10 cellular contexts compared by ENCODE assay signal in genomic region chr5:157730900-157731271, GRCh38. TPM values are rescaled to one million over a fixed set of nuclear protein-coding genes. Genes with fewer than 3 reads are reported as not detected.
DNase-seq lines count a peak whose midpoint lies in the region; ATAC-seq lines count a peak whose summit lies in the region.
"Had no signal": no experiment of that assay in that cellular context is flagged by ENCODE, and none has a peak within 500 bp of the region (broad histone marks: within the 10 kb centered on the region; RNA-seq: fewer than 3 reads in every experiment).

No MANE protein-coding gene starts in this region.

- H3K4me3 ChIP-seq in CD4-positive, CD25-positive, alpha-beta regulatory T cell (ENCODE audit: low read depth, low read length), result peak overlapping the region; percentile 93
- H3K4me3 ChIP-seq in neuron (ENCODE audit: low read length), result peak overlapping the region; percentile 70

- peaks cover 8% of the 10 kb centered on the region for H3K36me3 Mint-ChIP-seq in CD4-positive, CD25-positive, alpha-beta regulatory T cell
- peaks cover 19% of the 10 kb centered on the region for H3K36me3 Mint-ChIP-seq in effector memory CD8-positive, alpha-beta T cell (ENCODE audit: insufficient read depth)

- no peaks in the 10 kb centered on the region for H3K27me3 ChIP-seq in CD4-positive, CD25-positive, alpha-beta regulatory T cell (ENCODE audit: control insufficient read depth, insufficient read depth, low read length)
- H3K27me3 ChIP-seq in neuron (ENCODE audit: insufficient read depth, low read length), result no peaks in the 10 kb centered on the region

- no peak for ATAC-seq in CD4-positive, CD25-positive, alpha-beta regulatory T cell (ENCODE audit: low read depth in 2 of 2)
- ATAC-seq in effector memory CD8-positive, alpha-beta T cell (replicated peaks), result no peak

- peaks cover 7% of the 10 kb centered on the region for H3K36me3 ChIP-seq in CD4-positive, CD25-positive, alpha-beta regulatory T cell (ENCODE audit: control insufficient read depth, insufficient read depth, low read length)
- peaks cover 6% of the 10 kb centered on the region for H3K36me3 ChIP-seq in neuron (ENCODE audit: insufficient read depth, low read length)

- H3K27ac Mint-ChIP-seq in CD4-positive, CD25-positive, alpha-beta regulatory T cell, result peak overlapping the region; percentile 92 to 99 (median 98)
- H3K27ac Mint-ChIP-seq in effector memory CD8-positive, alpha-beta T cell, result peak overlapping the region; percentile 96

- H3K4me1 ChIP-seq in CD4-positive, CD25-positive, alpha-beta regulatory T cell (ENCODE audit: control insufficient read depth, insufficient read depth, low read length, poor library complexity, severe bottlenecking), result peaks cover 11% of the 10 kb centered on the region
- peaks cover 3% of the 10 kb centered on the region for H3K4me1 ChIP-seq in neuron (ENCODE audit: insufficient read depth, low read length)

- no peaks in the 10 kb centered on the region for H3K9me3 ChIP-seq in CD4-positive, CD25-positive, alpha-beta regulatory T cell (ENCODE audit: control insufficient read depth in 2 of 2, low read length in 2 of 2)
- H3K9me3 ChIP-seq in neuron (ENCODE audit: low read length), result no peaks in the 10 kb centered on the region

- H3K4me1 Mint-ChIP-seq in CD4-positive, CD25-positive, alpha-beta regulatory T cell, result peaks cover 8 to 29% (median 23%) of the 10 kb centered on the region in 4 donors
- peaks cover 8 to 12% of the 10 kb centered on the region in 2 donors for H3K4me1 Mint-ChIP-seq in effector memory CD8-positive, alpha-beta T cell (ENCODE audit: low read depth in 2 of 2)

- in situ Hi-C loops in G401 (cut with HindIII; ENCODE audit: low sequenced_read_pairs), result no loop called here

- H2AFZ ChIP-seq in neuron (ENCODE audit: low read depth, low read length), result peak overlapping the region; percentile 19

- no peaks in the 10 kb centered on the region for H3K27me3 Mint-ChIP-seq in CD4-positive, CD25-positive, alpha-beta regulatory T cell
- H3K27me3 Mint-ChIP-seq in effector memory CD8-positive, alpha-beta T cell, result no peaks in the 10 kb centered on the region

- DNase-seq in CD4-positive, CD25-positive, alpha-beta regulatory T cell, result no peak
- DNase-seq in NAMALWA (ENCODE audit: low spot score), result peak; percentile 23
- DNase-seq in effector memory CD8-positive, alpha-beta T cell, result no peak
- no peak for DNase-seq in G401 (ENCODE audit: low spot score)
- no peak for DNase-seq in activated CD4-positive, CD25-positive, alpha-beta regulatory T cell (lab: John Stamatoyannopoulos, UW)
- no peak for DNase-seq in CD1c-positive myeloid dendritic cell (ENCODE audit: extremely low spot score)
- no peak for DNase-seq in NCI-H226

- H3K27ac ChIP-seq in CD4-positive, CD25-positive, alpha-beta regulatory T cell (ENCODE audit: insufficient read depth, low read length, poor library complexity, severe bottlenecking), result peak overlapping the region; percentile 89

- peak overlapping the region; percentile 92 to 98 (median 96) for H3K4me3 Mint-ChIP-seq in CD4-positive, CD25-positive, alpha-beta regulatory T cell
- peak overlapping the region; percentile 89 to 96 for H3K4me3 Mint-ChIP-seq in effector memory CD8-positive, alpha-beta T cell

- no peaks in the 10 kb centered on the region for H3K9me3 Mint-ChIP-seq in CD4-positive, CD25-positive, alpha-beta regulatory T cell
- no peaks in the 10 kb centered on the region for H3K9me3 Mint-ChIP-seq in effector memory CD8-positive, alpha-beta T cell

RNA-seq across cellular contexts. Expression of gene THG1L, which starts 0.3 kb away (rescaled TPM):
- 4.5 TPM for total RNA-seq in CD4-positive, CD25-positive, alpha-beta regulatory T cell
- 1 to 10 TPM; 5.0 to 6.6 (median 5.5) TPM for polyA plus RNA-seq in CD4-positive, CD25-positive, alpha-beta regulatory T cell
- 30.6 and 39.3 TPM in 2 replicates for total RNA-seq in G401 (2014; rRNA removed; shearing (Covaris generic))

RNA-seq across cellular contexts. Expression of gene LSM11, which starts 12.6 kb away (rescaled TPM):
- total RNA-seq in CD4-positive, CD25-positive, alpha-beta regulatory T cell, result 1.5 TPM
- polyA plus RNA-seq in CD4-positive, CD25-positive, alpha-beta regulatory T cell, result 1 to 10 TPM in 1 of 4 donors, under 1 TPM in 3; 0.22 to 1.6 (median 0.74) TPM
- total RNA-seq in G401 (2014; rRNA removed; shearing (Covaris generic)), result 2.3 and 3.0 TPM in 2 replicates

RNA-seq across cellular contexts. Expression of gene C5orf52, which starts 59.6 kb away (rescaled TPM):
- not detected for total RNA-seq in CD4-positive, CD25-positive, alpha-beta regulatory T cell
- polyA plus RNA-seq in CD4-positive, CD25-positive, alpha-beta regulatory T cell, result not detected
- total RNA-seq in G401 (2014; rRNA removed; shearing (Covaris generic)), result not detected in 2 replicates
- total RNA-seq: posterior vena cava, RPMI7951 had no signal
